Comparison of ENCODE assay signal across 28 cellular contexts in genomic region chr11:64026575-64027213, GRCh38. TPM values are rescaled to one million over a fixed set of nuclear protein-coding genes. Genes with fewer than 3 reads are reported as not detected.
"Had no signal": no experiment of that assay in that cellular context is flagged by ENCODE, and none has a peak within 500 bp of the region (broad histone marks: within the 10 kb centered on the region; RNA-seq: fewer than 3 reads in every experiment).

No MANE protein-coding gene starts in this region.

- H3K36me3 Mint-ChIP-seq: activated naive CD8-positive, alpha-beta T cell treated with anti-CD3 and anti-CD28 coated beads for 36 hours; immature natural killer cell had no signal

- H2AFZ ChIP-seq: hepatocyte had no signal

- H3K4me3 ChIP-seq: cardiac muscle cell, hepatocyte, left ventricle myocardium inferior, thoracic aorta, upper lobe of right lung had no signal

- H3K36me3 ChIP-seq: cardiac muscle cell, left ventricle myocardium inferior, thoracic aorta, upper lobe of right lung had no signal

- H3K27ac ChIP-seq: cardiac muscle cell, hepatocyte, left ventricle myocardium inferior, thoracic aorta, upper lobe of right lung had no signal

- H3K4me3 Mint-ChIP-seq: activated B cell treated with CpG ODN at 0.5 μM for 24 hours; activated naive CD8-positive, alpha-beta T cell treated with anti-CD3 and anti-CD28 coated beads for 36 hours; activated T-cell treated with anti-CD3 and anti-CD28 coated beads, Interleukin-2, amount 50 U/mL, for 4 hours; immature natural killer cell; nephron progenitor cell had no signal

- H3K9me3 ChIP-seq: left ventricle myocardium inferior, thoracic aorta, upper lobe of right lung had no signal

- H3K79me2 ChIP-seq: hepatocyte had no signal

- H3K9me3 Mint-ChIP-seq: activated B cell treated with CpG ODN at 0.5 μM for 24 hours; activated naive CD8-positive, alpha-beta T cell treated with anti-CD3 and anti-CD28 coated beads for 36 hours; activated T-cell treated with anti-CD3 and anti-CD28 coated beads, Interleukin-2, amount 50 U/mL, for 4 hours; immature natural killer cell; nephron progenitor cell had no signal

- H3K4me2 ChIP-seq: hepatocyte had no signal

- ATAC-seq: activated T-cell treated with anti-CD3 and anti-CD28 coated beads, Interleukin-2, amount 50 U/mL, for 4 hours had no signal

- H3K27me3 ChIP-seq: hepatocyte, upper lobe of right lung had no signal

- DNase-seq: activated B cell treated with CpG ODN at 0.5 μM for 24 hours; activated CD4-positive, alpha-beta T cell treated with anti-CD3 and anti-CD28 coated beads for 4 hours; activated CD4-positive, alpha-beta T cell treated with anti-CD3 and anti-CD28 coated beads, Interleukin-2, amount 50 U/mL, for 48 hours; activated CD8-positive, alpha-beta memory T cell treated with anti-CD3 and anti-CD28 coated beads, Interleukin-2, amount 50 U/mL, for 48 hours; activated naive CD4-positive, alpha-beta T cell treated with Interleukin-2 at 50 U/mL for 16 hours; activated naive CD8-positive, alpha-beta T cell treated with anti-CD3 and anti-CD28 coated beads for 36 hours; activated T-cell treated with anti-CD3 and anti-CD28 coated beads, Interleukin-2, amount 50 U/mL, for 4 hours; amniotic stem cell; effector CD4-positive, alpha-beta T cell; erythroblast; foreskin melanocyte; glutamatergic neuron; immature natural killer cell; left ventricle myocardium inferior; nephron progenitor cell; retina; stimulated activated CD4-positive, alpha-beta T cell treated with anti-CD3 and anti-CD28 coated beads, Interleukin-4, amount 100 ng/mL, for 24 hours; stimulated activated naive CD4-positive, alpha-beta T cell treated with Interleukin-2 at 50 U/mL for 16 hours; T-helper 1 cell; T1000; upper lobe of right lung had no signal

- H3K27ac Mint-ChIP-seq: activated B cell treated with CpG ODN at 0.5 μM for 24 hours; activated naive CD8-positive, alpha-beta T cell treated with anti-CD3 and anti-CD28 coated beads for 36 hours; immature natural killer cell; nephron progenitor cell; progenitor cell of endocrine pancreas had no signal

- H3K4me1 Mint-ChIP-seq: activated B cell treated with CpG ODN at 0.5 μM for 24 hours; activated naive CD8-positive, alpha-beta T cell treated with anti-CD3 and anti-CD28 coated beads for 36 hours had no signal

RNA-seq across cellular contexts. Expression of gene FLRT1, which starts 9.0 kb away (rescaled TPM):
- total RNA-seq: activated B cell treated with CpG ODN at 0.5 μM for 24 hours; activated CD8-positive, alpha-beta memory T cell treated with anti-CD3 and anti-CD28 coated beads for 36 hours; activated naive CD8-positive, alpha-beta T cell treated with anti-CD3 and anti-CD28 coated beads for 36 hours; activated T-cell treated with anti-CD3 and anti-CD28 coated beads, Interleukin-2, amount 50 U/mL, for 4 hours; lung microvascular endothelial cell; omental fat pad; upper lobe of right lung had no signal
- polyA plus RNA-seq: immature natural killer cell had no signal
